23 cellular contexts compared by ENCODE assay signal in genomic region chr1:93636712-93637111, GRCh38.
DNase-seq lines count a peak whose midpoint lies in the region; ATAC-seq and TF ChIP-seq lines count a peak whose summit lies in the region.
"Had no signal": no experiment of that assay in that cellular context is flagged by ENCODE, and none has a peak within 500 bp of the region (broad histone marks: within the 10 kb centered on the region; RNA-seq: fewer than 3 reads in every experiment).

No MANE protein-coding gene starts in this region.

- H3K4me3 ChIP-seq in HUES6 (ENCODE audit: low read depth, low read length): no peak overlapping the region
- H3K4me3 ChIP-seq: cardiac muscle cell, lung, MG63 had no signal

- H3K9ac ChIP-seq in HUES6 (ENCODE audit: low read length): no peak overlapping the region

- peaks cover 3% of the 10 kb centered on the region; the same call in 1 of the 2 replicates for H3K9me3 ChIP-seq in HUES6 (ENCODE audit: control insufficient read depth, insufficient read depth, low read depth, low read length)
- H3K9me3 ChIP-seq: MG63, neutrophil had no signal

- DNase-seq in caudate nucleus (lab: John Stamatoyannopoulos, UW): no peak
- no peak for DNase-seq in substantia nigra (lab: John Stamatoyannopoulos, UW)
- DNase-seq in GM13976 (ENCODE audit: low spot score): no peak
- no peak for DNase-seq in germinal center (ENCODE audit: low spot score)
- DNase-seq in middle frontal gyrus (ENCODE audit: extremely low spot score, low spot score): no peak
- DNase-seq: activated CD4-positive, alpha-beta T cell treated with anti-CD3 and anti-CD28 coated beads, Interleukin-2, amount 10 ng/mL, durations not matched to agents 24 days and 14 days; activated naive CD4-positive, alpha-beta T cell treated with anti-CD3 and anti-CD28 coated beads for 36 hours; activated T-cell treated with anti-CD3 and anti-CD28 coated beads, Interleukin-2, amount 50 U/mL, for 72 hours; amniotic stem cell; DND-41; foreskin keratinocyte; MG63; NCI-H774; stimulated activated CD4-positive, alpha-beta T cell treated with anti-CD3 and anti-CD28 coated beads, Interleukin-1b, Interleukin-23, amount 100 ng/mL, for 48 hours; T-helper 2 cell had no signal

- H3K27ac ChIP-seq in HUES6 (ENCODE audit: low read depth, low read length) (peak overlapping the region; percentile 71; the same call in 1 of the 2 replicates), caudate nucleus (ENCODE audit: low read depth, low read length) (peak overlapping the region; percentile 90), layer of hippocampus (ENCODE audit: low read depth, low read length) (peak overlapping the region; percentile 75), substantia nigra (ENCODE audit: low read depth, low read length, poor library complexity, severe bottlenecking) (peak overlapping the region; percentile 23)
- H3K27ac ChIP-seq: C4-2B, cardiac muscle cell, foreskin keratinocyte, neutrophil had no signal

- H3K36me3 ChIP-seq in HUES6 (ENCODE audit: control insufficient read depth, insufficient read depth, low read length): peaks cover 27% of the 10 kb centered on the region; the same call in 1 of the 2 replicates
- H3K36me3 ChIP-seq: cardiac muscle cell, neutrophil had no signal

- TF ChIP-seq CTCF in GM13976 (IDR thresholded peaks at IDR 0.05; ENCODE audit: borderline replicate concordance, control extremely low read depth, extremely low read depth, insufficient read depth, missing control alignments): no peak

- peaks cover 21% of the 10 kb centered on the region for H3K4me1 ChIP-seq in HUES6 (ENCODE audit: control insufficient read depth, insufficient read depth, low read length)
- H3K4me1 ChIP-seq: foreskin keratinocyte had no signal

- ATAC-seq in GM19324 (IDR thresholded peaks at IDR 0.05; ENCODE audit: low FRiP score, unreplicated experiment): no peak
- ATAC-seq: activated T-cell treated with anti-CD3 and anti-CD28 coated beads, Interleukin-2, amount 50 U/mL, for 72 hours; foreskin keratinocyte; SK-N-SH treated with all-trans-retinoic acid at 6 μM for 48 hours had no signal

- in situ Hi-C loops in GM13976 (cut with MboI; ENCODE audit: low sequenced_read_pairs, unreplicated experiment): loop anchor here (10.0 kb wide), 1 partner anchor 168 kb away; no protein-coding TSS in a partner anchor

- H3K27me3 ChIP-seq in HUES6 (ENCODE audit: control insufficient read depth, insufficient read depth, low read length) (no peaks in the 10 kb centered on the region), layer of hippocampus (ENCODE audit: control insufficient read depth, insufficient read depth, low read length) (no peaks in the 10 kb centered on the region)
- H3K27me3 ChIP-seq: cardiac muscle cell, foreskin keratinocyte, MG63, neutrophil had no signal

Comparison
In these comparisons a context has a peak if more than half of its experiments do, and no peak if none do; other contexts are left out.
1. H3K27ac ChIP-seq: peak in every context shown above with its lines; median percentile 90 in caudate nucleus; 75 in layer of hippocampus; 71 in HUES6; 23 in substantia nigra.